In the genomic region with DNA sequence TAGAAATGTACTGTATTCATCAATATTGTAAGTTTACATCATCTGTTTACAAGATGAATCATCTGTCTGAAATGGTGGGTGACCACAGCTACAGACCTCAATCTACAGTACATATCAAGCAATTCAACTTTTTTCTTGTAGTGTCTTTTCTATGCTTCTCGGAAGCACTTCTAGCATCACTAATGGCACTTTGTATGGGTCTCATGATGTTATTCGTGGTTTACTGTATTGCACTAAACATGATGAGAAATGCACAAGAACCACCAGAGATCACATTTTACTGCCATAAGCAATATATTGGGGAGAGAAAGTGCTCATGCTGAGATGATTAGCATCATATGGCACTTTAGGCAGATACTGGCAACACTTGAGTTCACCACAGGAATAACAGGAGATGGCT, we compare ENCODE assay signal across 1 cellular context.
TF ChIP-seq lines count a peak whose summit lies in the region.

No MANE protein-coding gene starts in this region.

TF ChIP-seq in WTC11, 78 proteins besides CTCF, POLR2A, EP300 and RAD21:
- TF ChIP-seq, protein P1, sequence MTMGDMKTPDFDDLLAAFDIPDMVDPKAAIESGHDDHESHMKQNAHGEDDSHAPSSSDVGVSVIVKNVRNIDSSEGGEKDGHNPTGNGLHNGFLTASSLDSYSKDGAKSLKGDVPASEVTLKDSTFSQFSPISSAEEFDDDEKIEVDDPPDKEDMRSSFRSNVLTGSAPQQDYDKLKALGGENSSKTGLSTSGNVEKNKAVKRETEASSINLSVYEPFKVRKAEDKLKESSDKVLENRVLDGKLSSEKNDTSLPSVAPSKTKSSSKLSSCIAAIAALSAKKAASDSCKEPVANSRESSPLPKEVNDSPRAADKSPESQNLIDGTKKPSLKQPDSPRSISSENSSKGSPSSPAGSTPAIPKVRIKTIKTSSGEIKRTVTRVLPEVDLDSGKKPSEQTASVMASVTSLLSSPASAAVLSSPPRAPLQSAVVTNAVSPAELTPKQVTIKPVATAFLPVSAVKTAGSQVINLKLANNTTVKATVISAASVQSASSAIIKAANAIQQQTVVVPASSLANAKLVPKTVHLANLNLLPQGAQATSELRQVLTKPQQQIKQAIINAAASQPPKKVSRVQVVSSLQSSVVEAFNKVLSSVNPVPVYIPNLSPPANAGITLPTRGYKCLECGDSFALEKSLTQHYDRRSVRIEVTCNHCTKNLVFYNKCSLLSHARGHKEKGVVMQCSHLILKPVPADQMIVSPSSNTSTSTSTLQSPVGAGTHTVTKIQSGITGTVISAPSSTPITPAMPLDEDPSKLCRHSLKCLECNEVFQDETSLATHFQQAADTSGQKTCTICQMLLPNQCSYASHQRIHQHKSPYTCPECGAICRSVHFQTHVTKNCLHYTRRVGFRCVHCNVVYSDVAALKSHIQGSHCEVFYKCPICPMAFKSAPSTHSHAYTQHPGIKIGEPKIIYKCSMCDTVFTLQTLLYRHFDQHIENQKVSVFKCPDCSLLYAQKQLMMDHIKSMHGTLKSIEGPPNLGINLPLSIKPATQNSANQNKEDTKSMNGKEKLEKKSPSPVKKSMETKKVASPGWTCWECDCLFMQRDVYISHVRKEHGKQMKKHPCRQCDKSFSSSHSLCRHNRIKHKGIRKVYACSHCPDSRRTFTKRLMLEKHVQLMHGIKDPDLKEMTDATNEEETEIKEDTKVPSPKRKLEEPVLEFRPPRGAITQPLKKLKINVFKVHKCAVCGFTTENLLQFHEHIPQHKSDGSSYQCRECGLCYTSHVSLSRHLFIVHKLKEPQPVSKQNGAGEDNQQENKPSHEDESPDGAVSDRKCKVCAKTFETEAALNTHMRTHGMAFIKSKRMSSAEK (CRISPR knock-in tag; IDR thresholded peaks at IDR 0.05; ENCODE audit: borderline replicate concordance): no peak
- TF ChIP-seq, protein P2, sequence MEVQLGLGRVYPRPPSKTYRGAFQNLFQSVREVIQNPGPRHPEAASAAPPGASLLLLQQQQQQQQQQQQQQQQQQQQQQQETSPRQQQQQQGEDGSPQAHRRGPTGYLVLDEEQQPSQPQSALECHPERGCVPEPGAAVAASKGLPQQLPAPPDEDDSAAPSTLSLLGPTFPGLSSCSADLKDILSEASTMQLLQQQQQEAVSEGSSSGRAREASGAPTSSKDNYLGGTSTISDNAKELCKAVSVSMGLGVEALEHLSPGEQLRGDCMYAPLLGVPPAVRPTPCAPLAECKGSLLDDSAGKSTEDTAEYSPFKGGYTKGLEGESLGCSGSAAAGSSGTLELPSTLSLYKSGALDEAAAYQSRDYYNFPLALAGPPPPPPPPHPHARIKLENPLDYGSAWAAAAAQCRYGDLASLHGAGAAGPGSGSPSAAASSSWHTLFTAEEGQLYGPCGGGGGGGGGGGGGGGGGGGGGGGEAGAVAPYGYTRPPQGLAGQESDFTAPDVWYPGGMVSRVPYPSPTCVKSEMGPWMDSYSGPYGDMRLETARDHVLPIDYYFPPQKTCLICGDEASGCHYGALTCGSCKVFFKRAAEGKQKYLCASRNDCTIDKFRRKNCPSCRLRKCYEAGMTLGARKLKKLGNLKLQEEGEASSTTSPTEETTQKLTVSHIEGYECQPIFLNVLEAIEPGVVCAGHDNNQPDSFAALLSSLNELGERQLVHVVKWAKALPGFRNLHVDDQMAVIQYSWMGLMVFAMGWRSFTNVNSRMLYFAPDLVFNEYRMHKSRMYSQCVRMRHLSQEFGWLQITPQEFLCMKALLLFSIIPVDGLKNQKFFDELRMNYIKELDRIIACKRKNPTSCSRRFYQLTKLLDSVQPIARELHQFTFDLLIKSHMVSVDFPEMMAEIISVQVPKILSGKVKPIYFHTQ (CRISPR knock-in tag; IDR thresholded peaks at IDR 0.05): no peak
- TF ChIP-seq, protein P3, sequence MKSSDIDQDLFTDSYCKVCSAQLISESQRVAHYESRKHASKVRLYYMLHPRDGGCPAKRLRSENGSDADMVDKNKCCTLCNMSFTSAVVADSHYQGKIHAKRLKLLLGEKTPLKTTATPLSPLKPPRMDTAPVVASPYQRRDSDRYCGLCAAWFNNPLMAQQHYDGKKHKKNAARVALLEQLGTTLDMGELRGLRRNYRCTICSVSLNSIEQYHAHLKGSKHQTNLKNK (CRISPR knock-in tag; IDR thresholded peaks at IDR 0.05): no peak
- TF ChIP-seq CREB1 (CRISPR knock-in tag; IDR thresholded peaks at IDR 0.05) (no peak), ATF1 (CRISPR knock-in tag; IDR thresholded peaks at IDR 0.05) (no peak), JUN (CRISPR knock-in tag; IDR thresholded peaks at IDR 0.05) (no peak), SMAD4 (CRISPR knock-in tag; IDR thresholded peaks at IDR 0.05) (no peak), CREM (CRISPR knock-in tag; IDR thresholded peaks at IDR 0.05) (no peak), ZNF416 (CRISPR knock-in tag; IDR thresholded peaks at IDR 0.05) (no peak), SOX15 (CRISPR knock-in tag; IDR thresholded peaks at IDR 0.05) (no peak), FOXK1 (CRISPR knock-in tag; IDR thresholded peaks at IDR 0.05) (no peak), ZNF232 (CRISPR knock-in tag; IDR thresholded peaks at IDR 0.05) (no peak), ZNF121 (CRISPR knock-in tag; IDR thresholded peaks at IDR 0.05) (no peak), PRRX2 (CRISPR knock-in tag; IDR thresholded peaks at IDR 0.05) (no peak), JAZF1 (CRISPR knock-in tag; IDR thresholded peaks at IDR 0.05) (no peak), ZNF423 (CRISPR knock-in tag; IDR thresholded peaks at IDR 0.05) (no peak), OVOL2 (CRISPR knock-in tag; IDR thresholded peaks at IDR 0.05; ENCODE audit: borderline replicate concordance) (no peak)
- TF ChIP-seq, protein P4, sequence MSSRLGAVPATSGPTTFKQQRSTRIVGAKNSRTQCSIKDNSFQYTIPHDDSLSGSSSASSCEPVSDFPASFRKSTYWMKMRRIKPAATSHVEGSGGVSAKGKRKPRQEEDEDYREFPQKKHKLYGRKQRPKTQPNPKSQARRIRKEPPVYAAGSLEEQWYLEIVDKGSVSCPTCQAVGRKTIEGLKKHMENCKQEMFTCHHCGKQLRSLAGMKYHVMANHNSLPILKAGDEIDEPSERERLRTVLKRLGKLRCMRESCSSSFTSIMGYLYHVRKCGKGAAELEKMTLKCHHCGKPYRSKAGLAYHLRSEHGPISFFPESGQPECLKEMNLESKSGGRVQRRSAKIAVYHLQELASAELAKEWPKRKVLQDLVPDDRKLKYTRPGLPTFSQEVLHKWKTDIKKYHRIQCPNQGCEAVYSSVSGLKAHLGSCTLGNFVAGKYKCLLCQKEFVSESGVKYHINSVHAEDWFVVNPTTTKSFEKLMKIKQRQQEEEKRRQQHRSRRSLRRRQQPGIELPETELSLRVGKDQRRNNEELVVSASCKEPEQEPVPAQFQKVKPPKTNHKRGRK (CRISPR knock-in tag; IDR thresholded peaks at IDR 0.05; ENCODE audit: borderline replicate concordance): no peak
- TF ChIP-seq, protein P5, sequence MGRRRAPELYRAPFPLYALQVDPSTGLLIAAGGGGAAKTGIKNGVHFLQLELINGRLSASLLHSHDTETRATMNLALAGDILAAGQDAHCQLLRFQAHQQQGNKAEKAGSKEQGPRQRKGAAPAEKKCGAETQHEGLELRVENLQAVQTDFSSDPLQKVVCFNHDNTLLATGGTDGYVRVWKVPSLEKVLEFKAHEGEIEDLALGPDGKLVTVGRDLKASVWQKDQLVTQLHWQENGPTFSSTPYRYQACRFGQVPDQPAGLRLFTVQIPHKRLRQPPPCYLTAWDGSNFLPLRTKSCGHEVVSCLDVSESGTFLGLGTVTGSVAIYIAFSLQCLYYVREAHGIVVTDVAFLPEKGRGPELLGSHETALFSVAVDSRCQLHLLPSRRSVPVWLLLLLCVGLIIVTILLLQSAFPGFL (CRISPR knock-in tag; IDR thresholded peaks at IDR 0.05; ENCODE audit: borderline replicate concordance): no peak
- TF ChIP-seq, protein P6, sequence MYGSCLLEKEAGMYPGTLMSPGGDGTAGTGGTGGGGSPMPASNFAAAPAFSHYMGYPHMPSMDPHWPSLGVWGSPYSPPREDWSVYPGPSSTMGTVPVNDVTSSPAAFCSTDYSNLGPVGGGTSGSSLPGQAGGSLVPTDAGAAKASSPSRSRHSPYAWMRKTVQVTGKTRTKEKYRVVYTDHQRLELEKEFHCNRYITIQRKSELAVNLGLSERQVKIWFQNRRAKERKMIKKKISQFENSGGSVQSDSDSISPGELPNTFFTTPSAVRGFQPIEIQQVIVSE (CRISPR knock-in tag; IDR thresholded peaks at IDR 0.05; ENCODE audit: borderline replicate concordance): no peak
TF ChIP-seq in WTC11: peak in this region for 0.
